ENCODE assay signal across 8 cellular contexts in the genomic region with DNA sequence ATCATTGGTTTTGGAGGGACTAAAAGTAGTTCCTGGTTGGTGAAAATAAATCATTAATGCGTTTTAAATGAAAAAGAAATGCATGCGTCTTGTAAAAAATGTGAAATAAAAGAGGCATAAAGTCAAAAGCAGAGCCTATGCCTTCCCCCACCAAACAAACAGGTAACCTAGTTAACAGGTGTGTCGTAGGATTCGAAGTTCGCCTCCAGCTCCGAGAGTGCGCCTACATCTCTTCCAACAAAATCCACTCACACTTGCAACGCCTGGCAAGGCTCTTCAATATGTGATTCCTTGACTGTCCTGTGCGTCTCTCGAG. TPM values are rescaled to one million over a fixed set of nuclear protein-coding genes. Genes with fewer than 3 reads are reported as not detected.
DNase-seq lines count a peak whose midpoint lies in the region; ATAC-seq, FAIRE-seq and TF ChIP-seq lines count a peak whose summit lies in the region.

No MANE protein-coding gene starts in this region.

- H3K18ac ChIP-seq in trophoblast cell (ENCODE audit: low read length): peak overlapping the region; percentile 93

- peak overlapping the region; percentile 77 for H2BK120ac ChIP-seq in trophoblast cell (ENCODE audit: insufficient read depth, low read length, poor library complexity)

- H3K79me2 ChIP-seq in PC-9 (ENCODE audit: low read depth) (peaks cover 53% of the 10 kb centered on the region), trophoblast cell (ENCODE audit: control insufficient read depth, insufficient read depth, low read length, poor library complexity) (peaks cover 15% of the 10 kb centered on the region)

- H3K4me2 ChIP-seq in PC-9 (peak overlapping the region; percentile 87), trophoblast cell (ENCODE audit: low read length) (peak overlapping the region; percentile 72)

- H3K4me3 ChIP-seq in PC-9 (peak overlapping the region; percentile 80), epithelial cell of proximal tubule (ENCODE audit: low read depth, low read length) (peak overlapping the region; percentile 69), trophoblast cell (ENCODE audit: low read depth, low read length) (peak overlapping the region; percentile 56)

- peaks cover 8% of the 10 kb centered on the region; the same call in 1 of the 2 replicates for H3F3A ChIP-seq in PC-9 (ENCODE audit: insufficient read depth, low read depth)

- H3K14ac ChIP-seq in trophoblast cell (ENCODE audit: low read length): peak overlapping the region; percentile 80

- H2BK12ac ChIP-seq in trophoblast cell (ENCODE audit: low read length): peak overlapping the region; percentile 76

- H3K36me3 ChIP-seq in PC-9 (ENCODE audit: low read depth) (0 out of 2 replicates have a peak, but pooled peaks cover 7% of the 10 kb centered on the region), trophoblast cell (ENCODE audit: control insufficient read depth in 1 of 2, insufficient read depth in 2 of 2, low read length in 2 of 2) (peaks cover 2 to 3% of the 10 kb centered on the region in 2 experiments)

- peak overlapping the region; percentile 67 for H3K27ac ChIP-seq in PC-9
- peak overlapping the region; percentile 71 for H3K27ac ChIP-seq in trophoblast cell (ENCODE audit: low read depth, low read length)

- peak overlapping the region; percentile 95 for H2AFZ ChIP-seq in PC-9
- peak overlapping the region; percentile 77 for H2AFZ ChIP-seq in trophoblast cell (ENCODE audit: insufficient read depth, low read length, poor library complexity)

- no peak for TF ChIP-seq CTCF in PC-9 (conservative IDR thresholded peaks at IDR 0.05)
- no peak for TF ChIP-seq CTCF in epithelial cell of proximal tubule (conservative IDR thresholded peaks at IDR 0.05; ENCODE audit: low read depth, low read length)

- H2AK5ac ChIP-seq in trophoblast cell (ENCODE audit: low read length): peak overlapping the region; percentile 85

- POLR2A ChIA-PET in PC-9 (lab: Charles Lee; ENCODE audit: unreplicated experiment): interaction anchor here (0.8 kb wide), 1 partner anchor 168 kb away, joined by 6 read pairs; the partner anchor contains the start of gene MEX3C

- FAIRE-seq in GM12892 (lab: Jason Lieb, UNC): no peak

- no peak for DNase-seq in PC-9
- DNase-seq in epithelial cell of proximal tubule (ENCODE audit: low read depth): no peak
- no peak for DNase-seq in trophoblast cell
- no peak for DNase-seq in GM12892 (ENCODE audit: insufficient read length)
- no peak for DNase-seq in stimulated activated naive CD4-positive, alpha-beta T cell treated with Interleukin-2 at 50 U/mL for 16 hours (lab: John Stamatoyannopoulos, UW)

- ATAC-seq in GM19324 (IDR thresholded peaks at IDR 0.05; ENCODE audit: low FRiP score, unreplicated experiment) (peak; percentile 12), HG03432 (IDR thresholded peaks at IDR 0.05; ENCODE audit: unreplicated experiment) (no peak), HG02678 (IDR thresholded peaks at IDR 0.05; ENCODE audit: unreplicated experiment) (no peak)

- H3K27me3 ChIP-seq in PC-9 (ENCODE audit: insufficient read depth, low read depth) (no peaks in the 10 kb centered on the region), trophoblast cell (ENCODE audit: insufficient read depth, low read length) (no peaks in the 10 kb centered on the region)

- intact Hi-C loops in PC-9 (cut with micrococcal nuclease; ENCODE audit: unreplicated experiment): no loop called here

- H3K4ac ChIP-seq in trophoblast cell (ENCODE audit: low read depth, low read length): peak overlapping the region; percentile 73

- H4K91ac ChIP-seq in trophoblast cell (ENCODE audit: low read depth, low read length): peak overlapping the region; percentile 86

- peaks cover 12% of the 10 kb centered on the region for H3K79me1 ChIP-seq in trophoblast cell (ENCODE audit: low read length)

- peak overlapping the region; percentile 75 for H3K9ac ChIP-seq in trophoblast cell (ENCODE audit: low read length)

- H3K4me1 ChIP-seq in PC-9 (replicated peaks; ENCODE audit: insufficient read depth) (peaks cover 33% of the 10 kb centered on the region), trophoblast cell (ENCODE audit: control insufficient read depth in 1 of 2, insufficient read depth in 2 of 2, low read length in 2 of 2) (peaks cover 10 to 13% of the 10 kb centered on the region in 2 experiments)

- H3K9me3 ChIP-seq in PC-9 (ENCODE audit: insufficient read depth, low read depth) (no peaks in the 10 kb centered on the region), trophoblast cell (ENCODE audit: insufficient read depth, low read depth, low read length) (no peaks in the 10 kb centered on the region)

- H4K20me1 ChIP-seq in PC-9 (ENCODE audit: insufficient read depth): peaks cover 36% of the 10 kb centered on the region

- no CpG with 5 or more reads among the region's 10 CpGs for WGBS in trophoblast cell (ENCODE audit: extremely low coverage, insufficient coverage, insufficient read length)

- H3K23ac ChIP-seq in trophoblast cell (ENCODE audit: low read length): no peak overlapping the region

- TSS peak; percentile 55 for BruUV-seq in PC-9 (replicated peaks; lab: Mats Ljungman, UMichigan)

- CTCF ChIA-PET in PC-9 (lab: Charles Lee): no interaction called here

- no peaks in the 10 kb centered on the region for H3K9me2 ChIP-seq in PC-9 (ENCODE audit: insufficient read depth)

- no peak for TF ChIP-seq POLR2A in GM12892 (IDR thresholded peaks at IDR 0.05; ENCODE audit: low read depth, low read length)

- H4K12ac ChIP-seq in trophoblast cell (ENCODE audit: low read depth, low read length): peak overlapping the region; percentile 98

- peak overlapping the region; percentile 89 for H2BK5ac ChIP-seq in trophoblast cell (ENCODE audit: low read depth, low read length, poor library complexity)

- H4K8ac ChIP-seq in trophoblast cell (ENCODE audit: low read depth, low read length): peak overlapping the region; percentile 87

RNA-seq across cellular contexts. Expression of gene SMAD4, which starts 0.7 kb away (rescaled TPM):
- total RNA-seq in PC-9 (2021) (51.2 and 60.7 TPM in 2 replicates), epithelial cell of proximal tubule (72.3 and 82.6 TPM in 2 replicates)
- polyA plus RNA-seq in trophoblast cell (2013): 50.4 and 51.9 TPM in 2 replicates
- polyA plus RNA-seq in GM12892 (2012; ENCODE audit: missing spikeins): 44.2 TPM
